In genomic region chr1:225777583-225778411, GRCh38 we compare ENCODE assay signal across 8 cellular contexts.
DNase-seq lines count a peak whose midpoint lies in the region; ATAC-seq lines count a peak whose summit lies in the region.

A gene with protein sequence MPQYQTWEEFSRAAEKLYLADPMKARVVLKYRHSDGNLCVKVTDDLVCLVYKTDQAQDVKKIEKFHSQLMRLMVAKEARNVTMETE (plus strand): TSS chr1:225777826. CDS start chr1:225777941, 115 bp downstream.

- peak; percentile 99 for ATAC-seq in GM19025 (IDR thresholded peaks at IDR 0.05; ENCODE audit: low read depth, unreplicated experiment)
- peak; percentile 99 for ATAC-seq in HG03342 (IDR thresholded peaks at IDR 0.05; ENCODE audit: unreplicated experiment)

- DNase-seq in AG20443 (ENCODE audit: low spot score): peak; percentile 98
- peak; percentile 94 for DNase-seq in NCI-H345 treated with DMSO at 0.1 percent for 48 hours (lab: John Stamatoyannopoulos, UW; ENCODE audit: unreplicated experiment)
- DNase-seq in activated CD4-positive, CD25-positive, alpha-beta regulatory T cell treated with anti-CD3 and anti-CD28 coated beads, Interleukin-2, amount 50 U/mL, for 16 hours (ENCODE audit: low read depth, low spot score): peak; percentile 99
- DNase-seq in cerebellar nuclear complex (lab: John Stamatoyannopoulos, UW): peak; percentile 63 to 92
- DNase-seq in islet precursor cell: peak; percentile 99
- DNase-seq in stimulated activated CD4-positive, alpha-beta T cell treated with anti-CD3 and anti-CD28 coated beads, Interleukin-12 subunit alpha, Interleukin-12 subunit beta, amount 100 ng/mL, for 48 hours (ENCODE audit: low read depth in 2 of 3, low spot score in 1 of 3): peak; percentile 96 to 98 (median 98)

Comparison
In these comparisons a context has a peak if more than half of its experiments do, and no peak if none do; other contexts are left out.
1. Peak in every context shown above with its lines: DNase-seq and ATAC-seq.